1 cellular context compared by ENCODE assay signal in the genomic region with DNA sequence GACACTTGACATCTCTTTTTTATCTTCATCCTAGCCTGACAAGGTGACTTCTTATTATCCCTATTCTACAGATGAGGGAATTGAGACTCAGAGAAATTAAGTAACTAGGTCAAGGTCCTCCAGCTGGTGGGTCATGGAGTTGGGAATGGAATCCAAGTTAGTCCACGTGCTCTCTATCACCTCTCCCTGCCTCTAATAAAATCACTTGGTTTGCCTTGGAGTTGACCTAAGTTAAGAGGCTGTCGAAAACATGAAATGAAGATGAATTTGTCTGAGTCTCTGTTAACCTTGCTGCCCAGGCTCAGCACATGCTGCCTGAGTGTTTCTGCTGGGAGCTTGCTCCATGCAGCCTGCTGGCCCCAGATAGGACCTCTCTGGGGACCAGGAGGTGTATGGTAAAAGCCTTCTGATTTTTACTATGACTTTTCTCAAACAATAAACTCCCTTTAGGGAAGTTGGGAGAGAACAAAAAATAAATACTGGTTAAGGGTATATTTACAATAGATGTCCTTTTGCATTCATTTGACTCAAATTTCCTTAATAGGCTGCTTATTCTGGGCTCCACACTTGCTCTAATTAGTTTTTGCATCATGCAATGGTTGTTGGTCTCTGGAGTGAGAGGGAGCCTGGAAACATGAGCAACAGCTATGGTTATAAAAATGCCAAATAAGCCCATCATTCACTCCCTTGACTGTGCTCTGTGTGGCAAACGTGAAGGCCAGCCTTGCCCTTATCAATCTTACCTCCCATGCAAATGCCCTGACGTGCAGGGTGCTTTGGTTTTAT.
TF ChIP-seq lines count a peak whose summit lies in the region.

No MANE protein-coding gene starts in this region.

TF ChIP-seq in HEK293, 187 proteins besides CTCF, POLR2A, EP300 and RAD21 (continued from another document):
- TF ChIP-seq ZNF548 (tag by site-specific recombination; IDR thresholded peaks at IDR 0.05) (no peak), FEZF1 (tag by site-specific recombination; IDR thresholded peaks at IDR 0.05) (peak; percentile 98), WT1 (tag by site-specific recombination; IDR thresholded peaks at IDR 0.05) (peak; percentile 96), ZNF112 (tag by site-specific recombination; IDR thresholded peaks at IDR 0.05) (no peak), ZNF184 (tag by site-specific recombination; IDR thresholded peaks at IDR 0.05) (no peak), ZXDB (tag by site-specific recombination; IDR thresholded peaks at IDR 0.05) (peak; percentile 28; the same call in 1 of the 2 replicates), ZNF146 (tag by site-specific recombination; IDR thresholded peaks at IDR 0.05) (no peak), ZNF121 (tag by site-specific recombination; IDR thresholded peaks at IDR 0.05) (no peak), ZNF558 (tag by site-specific recombination; IDR thresholded peaks at IDR 0.05) (no peak), ZNF335 (tag by site-specific recombination; conservative IDR thresholded peaks at IDR 0.05) (peak; percentile 41; the same call in 1 of the 2 replicates), ZNF843 (tag by site-specific recombination; IDR thresholded peaks at IDR 0.05) (peak; percentile 55; the same call in 1 of the 2 replicates), YY2 (tag by site-specific recombination; IDR thresholded peaks at IDR 0.05) (no peak), KLF8 (tag by site-specific recombination; IDR thresholded peaks at IDR 0.05) (no peak), ZSCAN16 (tag by site-specific recombination; IDR thresholded peaks at IDR 0.05) (peak; percentile 89), ZNF211 (tag by site-specific recombination; IDR thresholded peaks at IDR 0.05; ENCODE audit: low read depth) (no peak), MEIS1 (CRISPR knock-in tag; IDR thresholded peaks at IDR 0.05; ENCODE audit: borderline replicate concordance) (no peak), TRIM28 (IDR thresholded peaks at IDR 0.05; ENCODE audit: borderline replicate concordance, low read length) (0 out of 2 replicates have a peak, but pooled peaks have one; percentile 9)
- TF ChIP-seq, protein P1, sequence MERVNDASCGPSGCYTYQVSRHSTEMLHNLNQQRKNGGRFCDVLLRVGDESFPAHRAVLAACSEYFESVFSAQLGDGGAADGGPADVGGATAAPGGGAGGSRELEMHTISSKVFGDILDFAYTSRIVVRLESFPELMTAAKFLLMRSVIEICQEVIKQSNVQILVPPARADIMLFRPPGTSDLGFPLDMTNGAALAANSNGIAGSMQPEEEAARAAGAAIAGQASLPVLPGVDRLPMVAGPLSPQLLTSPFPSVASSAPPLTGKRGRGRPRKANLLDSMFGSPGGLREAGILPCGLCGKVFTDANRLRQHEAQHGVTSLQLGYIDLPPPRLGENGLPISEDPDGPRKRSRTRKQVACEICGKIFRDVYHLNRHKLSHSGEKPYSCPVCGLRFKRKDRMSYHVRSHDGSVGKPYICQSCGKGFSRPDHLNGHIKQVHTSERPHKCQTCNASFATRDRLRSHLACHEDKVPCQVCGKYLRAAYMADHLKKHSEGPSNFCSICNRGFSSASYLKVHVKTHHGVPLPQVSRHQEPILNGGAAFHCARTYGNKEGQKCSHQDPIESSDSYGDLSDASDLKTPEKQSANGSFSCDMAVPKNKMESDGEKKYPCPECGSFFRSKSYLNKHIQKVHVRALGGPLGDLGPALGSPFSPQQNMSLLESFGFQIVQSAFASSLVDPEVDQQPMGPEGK (tag by site-specific recombination; IDR thresholded peaks at IDR 0.05), result no peak
- TF ChIP-seq, protein P2, sequence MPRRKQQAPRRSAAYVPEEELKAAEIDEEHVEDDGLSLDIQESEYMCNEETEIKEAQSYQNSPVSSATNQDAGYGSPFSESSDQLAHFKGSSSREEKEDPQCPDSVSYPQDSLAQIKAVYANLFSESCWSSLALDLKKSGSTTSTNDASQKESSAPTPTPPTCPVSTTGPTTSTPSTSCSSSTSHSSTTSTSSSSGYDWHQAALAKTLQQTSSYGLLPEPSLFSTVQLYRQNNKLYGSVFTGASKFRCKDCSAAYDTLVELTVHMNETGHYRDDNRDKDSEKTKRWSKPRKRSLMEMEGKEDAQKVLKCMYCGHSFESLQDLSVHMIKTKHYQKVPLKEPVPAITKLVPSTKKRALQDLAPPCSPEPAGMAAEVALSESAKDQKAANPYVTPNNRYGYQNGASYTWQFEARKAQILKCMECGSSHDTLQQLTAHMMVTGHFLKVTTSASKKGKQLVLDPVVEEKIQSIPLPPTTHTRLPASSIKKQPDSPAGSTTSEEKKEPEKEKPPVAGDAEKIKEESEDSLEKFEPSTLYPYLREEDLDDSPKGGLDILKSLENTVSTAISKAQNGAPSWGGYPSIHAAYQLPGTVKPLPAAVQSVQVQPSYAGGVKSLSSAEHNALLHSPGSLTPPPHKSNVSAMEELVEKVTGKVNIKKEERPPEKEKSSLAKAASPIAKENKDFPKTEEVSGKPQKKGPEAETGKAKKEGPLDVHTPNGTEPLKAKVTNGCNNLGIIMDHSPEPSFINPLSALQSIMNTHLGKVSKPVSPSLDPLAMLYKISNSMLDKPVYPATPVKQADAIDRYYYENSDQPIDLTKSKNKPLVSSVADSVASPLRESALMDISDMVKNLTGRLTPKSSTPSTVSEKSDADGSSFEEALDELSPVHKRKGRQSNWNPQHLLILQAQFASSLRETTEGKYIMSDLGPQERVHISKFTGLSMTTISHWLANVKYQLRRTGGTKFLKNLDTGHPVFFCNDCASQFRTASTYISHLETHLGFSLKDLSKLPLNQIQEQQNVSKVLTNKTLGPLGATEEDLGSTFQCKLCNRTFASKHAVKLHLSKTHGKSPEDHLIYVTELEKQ (tag by site-specific recombination; IDR thresholded peaks at IDR 0.05; ENCODE audit: borderline replicate concordance), result peak; percentile 44; the same call in 1 of the 2 replicates
- TF ChIP-seq, protein P3, sequence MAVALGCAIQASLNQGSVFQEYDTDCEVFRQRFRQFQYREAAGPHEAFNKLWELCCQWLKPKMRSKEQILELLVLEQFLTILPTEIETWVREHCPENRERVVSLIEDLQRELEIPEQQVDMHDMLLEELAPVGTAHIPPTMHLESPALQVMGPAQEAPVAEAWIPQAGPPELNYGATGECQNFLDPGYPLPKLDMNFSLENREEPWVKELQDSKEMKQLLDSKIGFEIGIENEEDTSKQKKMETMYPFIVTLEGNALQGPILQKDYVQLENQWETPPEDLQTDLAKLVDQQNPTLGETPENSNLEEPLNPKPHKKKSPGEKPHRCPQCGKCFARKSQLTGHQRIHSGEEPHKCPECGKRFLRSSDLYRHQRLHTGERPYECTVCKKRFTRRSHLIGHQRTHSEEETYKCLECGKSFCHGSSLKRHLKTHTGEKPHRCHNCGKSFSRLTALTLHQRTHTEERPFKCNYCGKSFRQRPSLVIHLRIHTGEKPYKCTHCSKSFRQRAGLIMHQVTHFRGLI (tag by site-specific recombination; IDR thresholded peaks at IDR 0.05), result 0 out of 2 replicates have a peak, but pooled peaks have one; percentile 23
- TF ChIP-seq, protein P4, sequence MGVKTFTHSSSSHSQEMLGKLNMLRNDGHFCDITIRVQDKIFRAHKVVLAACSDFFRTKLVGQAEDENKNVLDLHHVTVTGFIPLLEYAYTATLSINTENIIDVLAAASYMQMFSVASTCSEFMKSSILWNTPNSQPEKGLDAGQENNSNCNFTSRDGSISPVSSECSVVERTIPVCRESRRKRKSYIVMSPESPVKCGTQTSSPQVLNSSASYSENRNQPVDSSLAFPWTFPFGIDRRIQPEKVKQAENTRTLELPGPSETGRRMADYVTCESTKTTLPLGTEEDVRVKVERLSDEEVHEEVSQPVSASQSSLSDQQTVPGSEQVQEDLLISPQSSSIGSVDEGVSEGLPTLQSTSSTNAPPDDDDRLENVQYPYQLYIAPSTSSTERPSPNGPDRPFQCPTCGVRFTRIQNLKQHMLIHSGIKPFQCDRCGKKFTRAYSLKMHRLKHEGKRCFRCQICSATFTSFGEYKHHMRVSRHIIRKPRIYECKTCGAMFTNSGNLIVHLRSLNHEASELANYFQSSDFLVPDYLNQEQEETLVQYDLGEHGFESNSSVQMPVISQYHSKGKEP (tag by site-specific recombination; IDR thresholded peaks at IDR 0.05), result peak; percentile 82
- TF ChIP-seq, protein P5, sequence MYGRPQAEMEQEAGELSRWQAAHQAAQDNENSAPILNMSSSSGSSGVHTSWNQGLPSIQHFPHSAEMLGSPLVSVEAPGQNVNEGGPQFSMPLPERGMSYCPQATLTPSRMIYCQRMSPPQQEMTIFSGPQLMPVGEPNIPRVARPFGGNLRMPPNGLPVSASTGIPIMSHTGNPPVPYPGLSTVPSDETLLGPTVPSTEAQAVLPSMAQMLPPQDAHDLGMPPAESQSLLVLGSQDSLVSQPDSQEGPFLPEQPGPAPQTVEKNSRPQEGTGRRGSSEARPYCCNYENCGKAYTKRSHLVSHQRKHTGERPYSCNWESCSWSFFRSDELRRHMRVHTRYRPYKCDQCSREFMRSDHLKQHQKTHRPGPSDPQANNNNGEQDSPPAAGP (tag by site-specific recombination; IDR thresholded peaks at IDR 0.05), result no peak
- TF ChIP-seq, protein P6, sequence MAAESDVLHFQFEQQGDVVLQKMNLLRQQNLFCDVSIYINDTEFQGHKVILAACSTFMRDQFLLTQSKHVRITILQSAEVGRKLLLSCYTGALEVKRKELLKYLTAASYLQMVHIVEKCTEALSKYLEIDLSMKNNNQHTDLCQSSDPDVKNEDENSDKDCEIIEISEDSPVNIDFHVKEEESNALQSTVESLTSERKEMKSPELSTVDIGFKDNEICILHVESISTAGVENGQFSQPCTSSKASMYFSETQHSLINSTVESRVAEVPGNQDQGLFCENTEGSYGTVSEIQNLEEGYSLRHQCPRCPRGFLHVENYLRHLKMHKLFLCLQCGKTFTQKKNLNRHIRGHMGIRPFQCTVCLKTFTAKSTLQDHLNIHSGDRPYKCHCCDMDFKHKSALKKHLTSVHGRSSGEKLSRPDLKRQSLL (tag by site-specific recombination; IDR thresholded peaks at IDR 0.05), result peak; percentile 12; the same call in 1 of the 2 replicates
